13 cellular contexts compared by ENCODE assay signal in the genomic region with DNA sequence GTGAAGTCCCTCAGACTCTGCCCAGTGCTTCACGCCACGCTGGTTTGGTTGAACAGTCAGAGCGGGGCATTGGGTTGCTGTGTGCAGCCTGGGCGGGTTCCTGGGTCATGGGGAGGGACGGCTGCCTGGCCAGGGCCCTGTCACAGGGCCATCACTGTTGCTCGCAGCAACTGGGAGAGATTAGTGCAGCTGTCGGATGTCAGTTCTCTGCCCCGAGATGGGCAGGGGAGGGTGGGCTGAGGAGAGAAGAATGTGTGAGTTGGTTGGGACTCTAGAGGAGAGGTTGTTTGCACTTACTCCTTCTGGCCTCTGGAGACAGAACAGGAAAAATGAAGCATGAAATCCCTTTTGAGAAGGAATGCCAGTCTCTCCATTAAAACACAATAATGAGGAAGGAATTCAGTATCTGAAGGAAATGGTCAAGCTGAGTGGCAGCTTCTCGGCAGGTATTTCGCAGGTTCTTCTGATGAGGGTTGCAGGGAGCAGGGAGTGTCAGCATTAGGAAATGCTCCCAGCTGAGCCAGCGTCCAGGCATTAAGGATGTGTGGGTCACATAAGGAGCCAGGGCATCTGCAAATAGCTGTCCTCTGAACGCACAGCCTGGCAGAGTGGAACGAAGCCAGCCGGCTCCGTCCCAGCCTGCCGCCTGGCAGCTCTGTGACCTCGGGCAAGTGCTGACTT.
DNase-seq lines count a peak whose midpoint lies in the region; ATAC-seq, FAIRE-seq and TF ChIP-seq lines count a peak whose summit lies in the region.
"Had no signal": no experiment of that assay in that cellular context is flagged by ENCODE, and none has a peak within 500 bp of the region (broad histone marks: within the 10 kb centered on the region; RNA-seq: fewer than 3 reads in every experiment).

No MANE protein-coding gene starts in this region.

- no peaks in the 10 kb centered on the region for H3K9me1 ChIP-seq in keratinocyte (ENCODE audit: control insufficient read depth, extremely low read depth, insufficient read depth, low read length)

- CTCF ChIA-PET in HCT116 (lab: Charles Lee) = no interaction called here

- dilution Hi-C loops in keratinocyte (cut with MboI; ENCODE audit: extremely low pct_ligation_motif_present, low sequenced_read_pairs) = no loop called here

- peak overlapping the region; percentile 51 for H3K27ac Mint-ChIP-seq in chondrocyte (ENCODE audit: unreplicated experiment)

- POLR2A ChIA-PET in HCT116 (lab: Charles Lee) = no interaction called here

- H3K4me1 Mint-ChIP-seq in chondrocyte (ENCODE audit: low read depth) = peaks cover 23% of the 10 kb centered on the region

- no peak overlapping the region for H3K4me2 ChIP-seq in HCT116 (ENCODE audit: low read length)
- H3K4me2 ChIP-seq in keratinocyte (ENCODE audit: control insufficient read depth, extremely low read depth, insufficient read depth, low read depth, low read length) = peak overlapping the region; percentile 62
- H3K4me2 ChIP-seq: KMS-11 had no signal

- no peak for TF ChIP-seq RAD21 in HCT116 (IDR thresholded peaks at IDR 0.05; ENCODE audit: low read depth)

- peaks cover 22% of the 10 kb centered on the region for H3K36me3 Mint-ChIP-seq in chondrocyte (ENCODE audit: low read depth)

- TF ChIP-seq POLR2A in HCT116 (IDR thresholded peaks at IDR 0.05; ENCODE audit: borderline replicate concordance, extremely low read depth, insufficient read depth, insufficient read length) = no peak

- H3K36me3 ChIP-seq in HCT116 (ENCODE audit: control insufficient read depth in 1 of 2, insufficient read depth in 2 of 2, low read length in 2 of 2) = peaks cover 3 to 17% of the 10 kb centered on the region in 2 experiments
- H3K36me3 ChIP-seq in keratinocyte (ENCODE audit: control insufficient read depth in 2 of 2, extremely low read depth in 1 of 2, insufficient read depth in 2 of 2, low read length in 2 of 2) = peaks cover 36 to 37% of the 10 kb centered on the region in 2 experiments
- peaks cover 5 to 23% of the 10 kb centered on the region in 2 donors for H3K36me3 ChIP-seq in psoas muscle (ENCODE audit: insufficient read depth in 1 of 2, low read depth in 1 of 2)

- intact Hi-C loops in HCT116 (cut with micrococcal nuclease) (no loop called here), psoas muscle (cut with DNase I) (loop anchor here (5.0 to 10.0 kb wide), 6 partner anchors 45 to 315 kb away; no protein-coding TSS in a partner anchor)

- H3K9ac ChIP-seq in HCT116 (ENCODE audit: low read length) (no peak overlapping the region), keratinocyte (ENCODE audit: control insufficient read depth, extremely low read depth, insufficient read depth, low read length) (peak overlapping the region; percentile 18)
- H3K9ac ChIP-seq: KMS-11 had no signal

- H4K20me1 ChIP-seq in HCT116 (ENCODE audit: insufficient read depth) (no peaks in the 10 kb centered on the region), keratinocyte (ENCODE audit: control insufficient read depth, extremely low read depth, insufficient read depth, low read length) (no peaks in the 10 kb centered on the region)

- no peaks in the 10 kb centered on the region for H3K9me3 Mint-ChIP-seq in chondrocyte (ENCODE audit: low read depth)

- H3K4me3 Mint-ChIP-seq in chondrocyte (ENCODE audit: unreplicated experiment) = no peak overlapping the region

- FAIRE-seq in keratinocyte (lab: Jason Lieb, UNC) = peak; percentile 77

- H3K27me3 ChIP-seq in HCT116 (ENCODE audit: insufficient read depth, low read length) (no peaks in the 10 kb centered on the region), keratinocyte (ENCODE audit: control insufficient read depth, extremely low read depth, insufficient read depth, low read length) (no peaks in the 10 kb centered on the region), psoas muscle (ENCODE audit: insufficient read depth in 3 of 3, low read length in 2 of 3) (no peaks in the 10 kb centered on the region)
- H3K27me3 ChIP-seq: BLaER1 treated with 17β-estradiol and CSF1 and Interleukin-3, amounts not matched to agents 10 nM and 100 nM had no signal

- 32 to 37% (median 34%) methylated on average over 17 of the region's 17 CpGs for WGBS in psoas muscle, 3 donors

- no peaks in the 10 kb centered on the region; the same call in 1 of the 2 replicates for H3K79me2 ChIP-seq in HCT116 (ENCODE audit: insufficient read depth, low read length)
- peaks cover 8% of the 10 kb centered on the region for H3K79me2 ChIP-seq in keratinocyte (ENCODE audit: control insufficient read depth, insufficient read depth, low read length)

- H3K4me3 ChIP-seq in HCT116 (replicated peaks in 1 of 2; ENCODE audit: low read depth in 1 of 2, low read length in 2 of 2) (no peak overlapping the region), keratinocyte (ENCODE audit: control insufficient read depth in 2 of 3, extremely low read depth in 1 of 3, insufficient read depth in 2 of 3, low read depth in 1 of 3, low read length in 3 of 3) (no peak overlapping the region), psoas muscle (peak overlapping the region; percentile 17)
- H3K4me3 ChIP-seq: BLaER1 treated with 17β-estradiol and CSF1 and Interleukin-3, amounts not matched to agents 10 nM and 100 nM; coronary artery had no signal

- H3K9me3 ChIP-seq in HCT116 (ENCODE audit: control insufficient read depth in 1 of 2, insufficient read depth in 1 of 2, low read depth in 1 of 2, low read length in 2 of 2) (no peaks in the 10 kb centered on the region), keratinocyte (ENCODE audit: control insufficient read depth, low read depth, low read length) (no peaks in the 10 kb centered on the region), psoas muscle (no peaks in the 10 kb centered on the region)
- H3K9me3 ChIP-seq: BLaER1 treated with 17β-estradiol and CSF1 and Interleukin-3, amounts not matched to agents 10 nM and 100 nM had no signal

- peaks cover 2 to 22% of the 10 kb centered on the region in 2 experiments; a peak in 3 of 4 replicates for H3K4me1 ChIP-seq in HCT116 (ENCODE audit: control insufficient read depth in 1 of 2, insufficient read depth in 2 of 2, low read length in 2 of 2)
- H3K4me1 ChIP-seq in keratinocyte (ENCODE audit: control insufficient read depth, extremely low read depth, insufficient read depth, low read length) = peaks cover 36% of the 10 kb centered on the region
- peaks cover 71% of the 10 kb centered on the region for H3K4me1 ChIP-seq in psoas muscle

- RAD21 ChIA-PET in HCT116 (lab: Charles Lee; ENCODE audit: low non-redundant PET in 1 of 2, low total read pairs in 2 of 2, uncharacterized antibody in 2 of 2, unreplicated experiment in 2 of 2) = no interaction called here

- TF ChIP-seq CTCF in HCT116 (IDR thresholded peaks at IDR 0.05 in 2 of 3, conservative IDR thresholded peaks at IDR 0.05 in 1 of 3; ENCODE audit: borderline replicate concordance in 1 of 3, insufficient read depth in 1 of 3, low read depth in 2 of 3, low read length in 2 of 3) (no peak), chondrocyte (IDR thresholded peaks at IDR 0.05) (peak; percentile 30), keratinocyte (optimal IDR thresholded peaks at IDR 0.05 in 1 of 3, IDR thresholded peaks at IDR 0.05 in 1 of 3, conservative IDR thresholded peaks at IDR 0.05 in 1 of 3; ENCODE audit: extremely low read depth in 1 of 3, insufficient read depth in 2 of 3, low read length in 3 of 3) (peak in 1 of 3 experiments; percentile 19), psoas muscle (IDR thresholded peaks at IDR 0.05) (no peak)

- H3K27ac ChIP-seq in HCT116 (ENCODE audit: low read depth, low read length) = no peak overlapping the region
- peak overlapping the region; percentile 22 for H3K27ac ChIP-seq in keratinocyte (ENCODE audit: control insufficient read depth, insufficient read depth, low read length)
- H3K27ac ChIP-seq in psoas muscle = peak overlapping the region; percentile 95
- H3K27ac ChIP-seq: KMS-11 had no signal

- H3K9me2 ChIP-seq in HCT116 (ENCODE audit: insufficient read depth) = no peaks in the 10 kb centered on the region

- no peaks in the 10 kb centered on the region for H3K27me3 Mint-ChIP-seq in chondrocyte (ENCODE audit: low read depth)

- ATAC-seq in HCT116 (peak; percentile 22; the same call in 1 of the 2 replicates), psoas muscle (peak; percentile 84 to 89 (median 86)), GM18858 (IDR thresholded peaks at IDR 0.05; ENCODE audit: unreplicated experiment) (no peak)

- DNase-seq in HCT116 (ENCODE audit: low read depth, low spot score) (no peak), chondrocyte (ENCODE audit: low spot score) (no peak), keratinocyte (ENCODE audit: low read depth, low spot score) (peak; percentile 52), psoas muscle (peak; percentile 70 to 88), NCI-H1436 (lab: John Stamatoyannopoulos, UW) (no peak), NCI-H2107 (lab: John Stamatoyannopoulos, UW) (no peak), NCI-H446 (lab: John Stamatoyannopoulos, UW) (no peak)
- DNase-seq: activated effector memory CD4-positive, alpha-beta T cell treated with Interleukin-2 at 50 U/mL for 16 hours; NCI-H345 had no signal

- BruUV-seq in HCT116 (replicated peaks; lab: Mats Ljungman, UMichigan) = no TSS peak

- no peak overlapping the region for H2AFZ ChIP-seq in HCT116 (ENCODE audit: low read depth, low read length, poor library complexity, severe bottlenecking)
- H2AFZ ChIP-seq in keratinocyte (ENCODE audit: control insufficient read depth, low read length) = no peak overlapping the region

TF ChIP-seq in HCT116, 20 proteins besides CTCF, POLR2A, EP300 and RAD21:
- TF ChIP-seq TCF7L2 (IDR thresholded peaks at IDR 0.05; ENCODE audit: borderline replicate concordance, extremely low read depth, insufficient read depth, insufficient read length) = no peak
- TF ChIP-seq YY1 (IDR thresholded peaks at IDR 0.05; ENCODE audit: extremely low read depth, insufficient replicate concordance, low read depth, low read length) = no peak
- no peak for TF ChIP-seq SP1 (IDR thresholded peaks at IDR 0.05; ENCODE audit: low read depth)
- 0 out of 2 replicates have a peak, but pooled peaks have one; percentile 21 for TF ChIP-seq POLR2AphosphoS5 (IDR thresholded peaks at IDR 0.05; ENCODE audit: low read depth, low read length)

Comparison
In these comparisons a context has a peak if more than half of its experiments do, and no peak if none do; other contexts are left out.
1. DNase-seq: peak in keratinocyte (single experiment) and psoas muscle (2 of 2); none in HCT116 (single experiment), chondrocyte (single experiment), NCI-H1436 (single experiment), NCI-H2107 (single experiment) and NCI-H446 (0 of 2).